Comparison of ENCODE assay signal across 8 cellular contexts in genomic region chr2:118855451-118856279, GRCh38. TPM values are rescaled to one million over a fixed set of nuclear protein-coding genes. Genes with fewer than 3 reads are reported as not detected.
DNase-seq lines count a peak whose midpoint lies in the region; ATAC-seq lines count a peak whose summit lies in the region.

No MANE protein-coding gene starts in this region.

- in situ Hi-C loops in ACHN (cut with HindIII; ENCODE audit: low pct_ligation_motif_present, low pct_unique_long_range_greater_than_20kb, low sequenced_read_pairs), result no loop called here

- DNase-seq in ACHN, result peak; percentile 83
- DNase-seq in NCI-H2227 treated with DMSO at 0.1 percent for 48 hours (lab: John Stamatoyannopoulos, UW), result peak; percentile 32
- DNase-seq in activated CD4-positive, alpha-beta T cell treated with anti-CD3 and anti-CD28 coated beads, Interleukin-2, amount 50 U/mL, for 24 hours (ENCODE audit: low read depth in 1 of 2, low spot score in 1 of 2), result peak; percentile 76 to 80
- DNase-seq in dermis microvascular lymphatic vessel endothelial cell (ENCODE audit: low read depth in 2 of 2), result peak; percentile 36 to 71
- DNase-seq in lung microvascular endothelial cell (ENCODE audit: low read depth in 2 of 2), result peak; percentile 76 to 83
- peak; percentile 69 to 73 (median 72) for DNase-seq in stimulated activated CD4-positive, alpha-beta T cell treated with anti-CD3 and anti-CD28 coated beads, TNF-alpha, amount 100 ng/mL, for 48 hours (ENCODE audit: low read depth in 3 of 3)

- ATAC-seq in GM18519 (IDR thresholded peaks at IDR 0.05; ENCODE audit: low FRiP score, unreplicated experiment) (peak; percentile 88), HG03066 (IDR thresholded peaks at IDR 0.05; ENCODE audit: low read depth, unreplicated experiment) (peak; percentile 86)

RNA-seq across cellular contexts. Expression of gene EN1, which starts 8.2 kb away (rescaled TPM):
- total RNA-seq in dermis microvascular lymphatic vessel endothelial cell (not detected in 2 replicates), lung microvascular endothelial cell (not detected in 2 replicates)

Comparison
In these comparisons a context has a peak if more than half of its experiments do, and no peak if none do; other contexts are left out.
1. Peak in every context shown above with its lines: DNase-seq and ATAC-seq.
2. DNase-seq: peak in every context shown above with its lines; median percentile 83 in ACHN; 80 in lung microvascular endothelial cell; 78 in activated CD4-positive, alpha-beta T cell treated with anti-CD3 and anti-CD28 coated beads, Interleukin-2, amount 50 U/mL, for 24 hours; 72 in stimulated activated CD4-positive, alpha-beta T cell treated with anti-CD3 and anti-CD28 coated beads, TNF-alpha, amount 100 ng/mL, for 48 hours; 54 in dermis microvascular lymphatic vessel endothelial cell; 32 in NCI-H2227 treated with DMSO at 0.1 percent for 48 hours.